In genomic region chr11:89381094-89381493, GRCh38 we compare ENCODE assay signal across 13 cellular contexts.
DNase-seq lines count a peak whose midpoint lies in the region; ATAC-seq, FAIRE-seq and TF ChIP-seq lines count a peak whose summit lies in the region.
"Had no signal": no experiment of that assay in that cellular context is flagged by ENCODE, and none has a peak within 500 bp of the region (broad histone marks: within the 10 kb centered on the region; RNA-seq: fewer than 3 reads in every experiment).

No MANE protein-coding gene starts in this region.

- peaks cover 20% of the 10 kb centered on the region for H3K4me1 ChIP-seq in mesodermal cell (ENCODE audit: control insufficient read depth, insufficient read depth, low read length, poor library complexity, severe bottlenecking)
- H3K4me1 ChIP-seq: SJCRH30 had no signal

- no peaks in the 10 kb centered on the region for H3K36me3 ChIP-seq in mesodermal cell (ENCODE audit: control insufficient read depth, insufficient read depth, low read length)
- H3K36me3 ChIP-seq: esophagus muscularis mucosa, SJCRH30 had no signal

- TF ChIP-seq CTCF in AG09309 (IDR thresholded peaks at IDR 0.05; ENCODE audit: control insufficient read depth, insufficient read depth, low read depth, low read length, missing control alignments) = no peak

- no peak for FAIRE-seq in HTR-8/SVneo (lab: Jason Lieb, UNC)

- H3K9me3 ChIP-seq in mesodermal cell (ENCODE audit: control insufficient read depth, low read length) = no peaks in the 10 kb centered on the region
- H3K9me3 ChIP-seq: SJCRH30 had no signal

- DNase-seq in AG09309 (ENCODE audit: low read depth) (peak; percentile 89), HTR-8/SVneo (ENCODE audit: insufficient read length, low spot score) (peak; percentile 39), dermis microvascular lymphatic vessel endothelial cell (ENCODE audit: low read depth in 2 of 2) (peak; percentile 97 to 99), HT-29 (ENCODE audit: low spot score) (no peak), NCI-H345 treated with DMSO at 0.1 percent for 48 hours (lab: John Stamatoyannopoulos, UW; ENCODE audit: unreplicated experiment) (no peak)
- no peak for DNase-seq in activated CD4-positive, alpha-beta T cell treated with anti-CD3 and anti-CD28 coated beads for 1 hour
- DNase-seq: DMS53; nucleus accumbens; SJCRH30; stimulated activated naive B cell treated with anti-CD40 and anti-IgM and Interleukin-4, amounts not matched to agents 10 μg/mL and 1 μg/mL and 100 μg/mL, for 72 hours had no signal

- H3K27ac ChIP-seq in mesodermal cell (ENCODE audit: low read depth, low read length, severe bottlenecking) = peak overlapping the region; percentile 76
- H3K27ac ChIP-seq: SJCRH30 had no signal

- WGBS in mesodermal cell (ENCODE audit: insufficient coverage in 2 of 2), 2 experiments = 47 to 76% methylated on average over 3 of the region's 3 CpGs

- ATAC-seq in activated CD4-positive, CD25-positive, alpha-beta regulatory T cell treated with anti-CD3 and anti-CD28 coated beads, Interleukin-2, amount 50 U/mL, for 24 hours = no peak
- ATAC-seq: stimulated activated naive B cell treated with anti-CD40 and anti-IgM and Interleukin-4, amounts not matched to agents 10 μg/mL and 1 μg/mL and 100 μg/mL, for 72 hours had no signal

- H3K4me3 ChIP-seq in AG09309 (ENCODE audit: control insufficient read depth, low read depth, low read length) (no peak overlapping the region), mesodermal cell (ENCODE audit: extremely low read depth, insufficient read depth, low read length, poor library complexity, severe bottlenecking) (no peak overlapping the region)
- H3K4me3 ChIP-seq: esophagus muscularis mucosa, SJCRH30 had no signal

Comparison
In these comparisons a context has a peak if more than half of its experiments do, and no peak if none do; other contexts are left out.
1. DNase-seq: peak in AG09309 (single experiment), HTR-8/SVneo (single experiment) and dermis microvascular lymphatic vessel endothelial cell (2 of 2); none in HT-29 (single experiment), activated CD4-positive, alpha-beta T cell treated with anti-CD3 and anti-CD28 coated beads for 1 hour (single experiment) and NCI-H345 treated with DMSO at 0.1 percent for 48 hours (single experiment).